In the genomic region with DNA sequence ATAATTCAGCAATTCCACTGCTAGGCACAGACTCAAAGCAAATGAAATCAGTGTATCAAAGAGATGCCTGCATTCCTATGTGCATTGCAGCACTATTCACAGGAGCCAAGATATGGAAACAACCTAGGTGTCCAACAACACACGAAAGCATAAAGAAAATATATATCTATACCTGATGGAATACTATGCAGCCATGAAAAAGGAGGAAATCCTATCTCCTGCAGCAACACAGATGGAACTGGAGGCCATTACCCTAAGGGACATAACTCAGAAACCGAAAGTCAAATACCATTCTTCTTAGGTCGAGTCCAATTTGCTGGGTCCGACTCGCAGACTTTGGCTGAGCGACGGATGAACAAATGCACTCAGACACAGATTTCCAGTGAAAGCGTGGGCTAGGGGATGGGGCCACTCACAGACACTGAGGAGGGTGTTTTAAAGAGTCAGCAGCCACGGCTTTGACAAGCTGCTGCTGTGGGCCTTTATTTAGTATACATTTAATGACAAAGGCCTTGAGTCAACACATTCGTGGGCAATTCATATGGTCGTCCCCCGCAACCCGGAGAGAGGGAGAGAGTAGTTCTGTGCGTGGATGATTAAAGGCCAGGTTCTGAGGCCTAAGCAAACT, we compare ENCODE assay signal across 16 cellular contexts.
DNase-seq lines count a peak whose midpoint lies in the region; ATAC-seq, FAIRE-seq and TF ChIP-seq lines count a peak whose summit lies in the region.
"Had no signal": no experiment of that assay in that cellular context is flagged by ENCODE, and none has a peak within 500 bp of the region (broad histone marks: within the 10 kb centered on the region; RNA-seq: fewer than 3 reads in every experiment).

No MANE protein-coding gene starts in this region.

- H4K8ac ChIP-seq in H1 (ENCODE audit: extremely low read depth, insufficient read depth, low read length), result no peak overlapping the region

- H4K20me1 ChIP-seq in HepG2 (ENCODE audit: insufficient read depth, low read length), result 0 out of 2 replicates have a peak, but pooled peaks cover 4% of the 10 kb centered on the region
- no peaks in the 10 kb centered on the region for H4K20me1 ChIP-seq in H1 (replicated peaks in 1 of 2; ENCODE audit: control insufficient read depth in 1 of 2, insufficient read depth in 2 of 2, low read length in 2 of 2)
- no peaks in the 10 kb centered on the region for H4K20me1 ChIP-seq in neural cell (ENCODE audit: insufficient read depth)

- FAIRE-seq in HepG2 (lab: Jason Lieb, UNC), result no peak
- no peak for FAIRE-seq in H1 (lab: Jason Lieb, UNC)
- FAIRE-seq: GM12891, HTR-8/SVneo had no signal

- H3K27me3 Mint-ChIP-seq in activated naive CD4-positive, alpha-beta T cell treated with anti-CD3 and anti-CD28 coated beads, Interleukin-2, amount 10 ng/mL, durations not matched to agents 7 days and 5 days, result no peaks in the 10 kb centered on the region
- H3K27me3 Mint-ChIP-seq: CD4-positive, CD25-positive, alpha-beta regulatory T cell had no signal

- no peaks in the 10 kb centered on the region for H3K9me2 ChIP-seq in neural cell (ENCODE audit: insufficient read depth, low read length)

- no peak overlapping the region for H2AK5ac ChIP-seq in H1 (ENCODE audit: low read depth, low read length)

- H3F3A ChIP-seq in neural cell (ENCODE audit: insufficient read depth, low read length, poor library complexity, severe bottlenecking), result no peaks in the 10 kb centered on the region

- H3K4me1 Mint-ChIP-seq in activated naive CD4-positive, alpha-beta T cell treated with anti-CD3 and anti-CD28 coated beads, Interleukin-2, amount 10 ng/mL, durations not matched to agents 7 days and 5 days, result no peaks in the 10 kb centered on the region
- H3K4me1 Mint-ChIP-seq: CD4-positive, CD25-positive, alpha-beta regulatory T cell had no signal

- H3K27ac ChIP-seq in HepG2 (ENCODE audit: extremely low read length, insufficient read depth, low read length) (no peak overlapping the region), right lobe of liver (no peak overlapping the region), H1 (ENCODE audit: low read depth, low read length) (no peak overlapping the region), neural cell (ENCODE audit: low read length) (peak overlapping the region; percentile 81), ascending aorta (no peak overlapping the region)
- H3K27ac ChIP-seq: 22Rv1 had no signal

- H3K23ac ChIP-seq in H1 (ENCODE audit: insufficient read length), result no peak overlapping the region

- H2AFZ ChIP-seq in HepG2 (ENCODE audit: low read length) (no peak overlapping the region), H1 (ENCODE audit: low read length) (no peak overlapping the region), neural cell (ENCODE audit: low read depth, low read length) (no peak overlapping the region)

- no peak for TF ChIP-seq EP300 in HepG2 (IDR thresholded peaks at IDR 0.05; ENCODE audit: low read depth in 2 of 2, low read length in 2 of 2)
- TF ChIP-seq EP300 in HepG2 (CRISPR knock-in tag; IDR thresholded peaks at IDR 0.05; ENCODE audit: borderline replicate concordance), result no peak
- TF ChIP-seq EP300 in H1 (IDR thresholded peaks at IDR 0.05; ENCODE audit: borderline replicate concordance in 1 of 2, low read depth in 2 of 2, low read length in 2 of 2), result no peak
- TF ChIP-seq EP300 in neural cell (conservative IDR thresholded peaks at IDR 0.05; ENCODE audit: poor library complexity, severe bottlenecking), result no peak

- TF ChIP-seq CTCF in HepG2 (CRISPR knock-in tag; IDR thresholded peaks at IDR 0.05) (no peak), right lobe of liver (IDR thresholded peaks at IDR 0.05) (no peak), H1 (IDR thresholded peaks at IDR 0.05; ENCODE audit: control extremely low read depth in 1 of 3, insufficient read depth in 1 of 3, low read depth in 1 of 3, low read length in 3 of 3) (no peak), neural cell (IDR thresholded peaks at IDR 0.05; ENCODE audit: poor library complexity, severe bottlenecking) (no peak), ascending aorta (IDR thresholded peaks at IDR 0.05) (no peak)

- no peak overlapping the region for H2BK12ac ChIP-seq in H1 (ENCODE audit: low read depth, low read length)

- H3K9me3 ChIP-seq in HepG2 (ENCODE audit: low read length), result peaks cover 9% of the 10 kb centered on the region
- peaks cover 0 to 5% (median 0%) of the 10 kb centered on the region in 4 donors for H3K9me3 ChIP-seq in right lobe of liver
- H3K9me3 ChIP-seq in H1 (ENCODE audit: insufficient read depth in 2 of 2, low read depth in 1 of 2, low read length in 1 of 2), result peaks cover 11 to 12% of the 10 kb centered on the region in 2 experiments
- peaks cover 5% of the 10 kb centered on the region for H3K9me3 ChIP-seq in neural cell (ENCODE audit: low read length)
- no peaks in the 10 kb centered on the region for H3K9me3 ChIP-seq in ascending aorta

- peaks cover 9% of the 10 kb centered on the region for H3K9me3 Mint-ChIP-seq in activated naive CD4-positive, alpha-beta T cell treated with anti-CD3 and anti-CD28 coated beads, Interleukin-2, amount 10 ng/mL, durations not matched to agents 7 days and 5 days

- TF ChIP-seq RAD21 in HepG2 (CRISPR knock-in tag; IDR thresholded peaks at IDR 0.05), result no peak
- TF ChIP-seq RAD21 in H1 (IDR thresholded peaks at IDR 0.05 in 1 of 2, conservative IDR thresholded peaks at IDR 0.05 in 1 of 2; ENCODE audit: low read depth in 2 of 2, low read length in 2 of 2), result no peak
- TF ChIP-seq RAD21 in neural cell (conservative IDR thresholded peaks at IDR 0.05), result no peak

- DNase-seq in HepG2 (ENCODE audit: low spot score) (no peak), right lobe of liver (no peak), H1 (ENCODE audit: low read depth in 1 of 2, low spot score in 2 of 2) (no peak), ascending aorta (ENCODE audit: low spot score in 2 of 2) (no peak)
- no peak for DNase-seq in activated naive CD4-positive, alpha-beta T cell treated with anti-CD3 and anti-CD28 coated beads, Interleukin-2, amount 10 ng/mL, durations not matched to agents 7 days and 5 days
- DNase-seq: Calu3; CD4-positive, CD25-positive, alpha-beta regulatory T cell; DMS 273 treated with DMSO at 0.1 percent for 48 hours; HCEC 1CT; KBM-7 had no signal

- H2BK120ac ChIP-seq in H1 (replicated peaks; ENCODE audit: low read depth, low read length), result no peak overlapping the region

- H3K4me1 ChIP-seq in HepG2 (ENCODE audit: insufficient read depth, low read length), result peaks cover 48% of the 10 kb centered on the region
- H3K4me1 ChIP-seq in right lobe of liver, result peaks cover 0 to 10% (median 2%) of the 10 kb centered on the region in 4 donors
- H3K4me1 ChIP-seq in H1 (replicated peaks in 1 of 4; ENCODE audit: control insufficient read depth in 3 of 4, insufficient read depth in 4 of 4, low read length in 3 of 4), result peaks cover 2 to 5% (median 3%) of the 10 kb centered on the region in 4 experiments; a peak in 6 of 7 replicates
- H3K4me1 ChIP-seq in ascending aorta, result no peaks in the 10 kb centered on the region

- WGBS in HepG2 (ENCODE audit: low lambda C conversion rate), result 92% methylated on average over 14 of the region's 14 CpGs
- 89% methylated on average over 13 of the region's 14 CpGs for WGBS in right lobe of liver (ENCODE audit: insufficient coverage, low coverage, low lambda C conversion rate, missing lambda C conversion rate)
- 96% methylated on average over 14 of the region's 14 CpGs; no CpG with 5 or more reads in 1 of the 2 experiments for WGBS in H1 (ENCODE audit: extremely low coverage in 1 of 2, insufficient coverage in 1 of 2, insufficient read length in 1 of 2, insufficient replicate concordance in 2 of 2, low coverage in 1 of 2, low lambda C conversion rate in 2 of 2, missing lambda C conversion rate in 1 of 2), 2 experiments

- no peaks in the 10 kb centered on the region for H3K79me1 ChIP-seq in H1 (ENCODE audit: low read depth, low read length)

- H3K4ac ChIP-seq in H1 (replicated peaks; ENCODE audit: insufficient read length, low read depth, low read length), result no peak overlapping the region

- no peak overlapping the region for H3K27ac Mint-ChIP-seq in activated naive CD4-positive, alpha-beta T cell treated with anti-CD3 and anti-CD28 coated beads, Interleukin-2, amount 10 ng/mL, durations not matched to agents 7 days and 5 days
- H3K27ac Mint-ChIP-seq: CD4-positive, CD25-positive, alpha-beta regulatory T cell had no signal

- CTCF ChIA-PET in HepG2 (lab: Yijun Ruan, JAX; ENCODE audit: low intra/inter-chr PET ratio, low total read pairs) (no interaction called here), H1 (lab: Charles Lee; ENCODE audit: partially characterized antibody) (no interaction called here)
- CTCF ChIA-PET in activated naive CD4-positive, alpha-beta T cell treated with anti-CD3 and anti-CD28 coated beads, Interleukin-2, amount 10 ng/mL, durations not matched to agents 7 days and 5 days (lab: Charles Lee), result no interaction called here

- no peak overlapping the region for H3K18ac ChIP-seq in H1 (ENCODE audit: extremely low read depth, low read length)

- no peak overlapping the region for H2BK5ac ChIP-seq in H1 (ENCODE audit: low read depth, low read length)

- no peak overlapping the region for H4K5ac ChIP-seq in H1 (ENCODE audit: insufficient read length, low read depth, low read length)

- no peak overlapping the region for H2BK20ac ChIP-seq in H1 (ENCODE audit: low read length)

- H3K9ac ChIP-seq in HepG2 (ENCODE audit: insufficient read depth, low read depth, low read length), result no peak overlapping the region
- no peak overlapping the region for H3K9ac ChIP-seq in H1 (replicated peaks in 1 of 4; ENCODE audit: extremely low read depth in 1 of 4, low read depth in 3 of 4, low read length in 3 of 4)
- peak overlapping the region; percentile 52 for H3K9ac ChIP-seq in neural cell (ENCODE audit: low read length)

- in situ Hi-C loops in HepG2 (cut with HindIII; ENCODE audit: extremely low pct_ligation_motif_present, low pct_unique_long_range_greater_than_20kb), result no loop called here

- H3K4me2 ChIP-seq in HepG2 (ENCODE audit: low read depth, low read length) (no peak overlapping the region), H1 (ENCODE audit: insufficient read depth in 1 of 2, low read depth in 2 of 2, low read length in 2 of 2) (no peak overlapping the region), neural cell (ENCODE audit: low read length) (no peak overlapping the region)

- no peaks in the 10 kb centered on the region for H3K23me2 ChIP-seq in H1 (ENCODE audit: low read depth, low read length)

- no peaks in the 10 kb centered on the region for H3K79me2 ChIP-seq in HepG2 (ENCODE audit: insufficient read depth, low read length)
- no peaks in the 10 kb centered on the region for H3K79me2 ChIP-seq in H1 (ENCODE audit: control insufficient read depth in 1 of 2, insufficient read depth in 2 of 2, low read length in 2 of 2)
- no peaks in the 10 kb centered on the region for H3K79me2 ChIP-seq in neural cell (replicated peaks; ENCODE audit: insufficient read depth, low read length)

- POLR2A ChIA-PET in HepG2 (lab: Yijun Ruan, JAX), result no interaction called here
- POLR2A ChIA-PET in H1 (lab: Charles Lee; ENCODE audit: partially characterized antibody), result no interaction called here

- no peak overlapping the region for H2BK15ac ChIP-seq in H1 (ENCODE audit: low read length)

- no peak for TF ChIP-seq POLR2A in HepG2 (IDR thresholded peaks at IDR 0.05; ENCODE audit: insufficient read depth in 1 of 2, low read depth in 2 of 2, low read length in 2 of 2)
- no peak for TF ChIP-seq POLR2A in right lobe of liver (IDR thresholded peaks at IDR 0.05)
- no peak for TF ChIP-seq POLR2A in H1 (IDR thresholded peaks at IDR 0.05; ENCODE audit: control extremely low read depth in 1 of 2, low read depth in 2 of 2, low read length in 2 of 2)

- no peak overlapping the region for H3K14ac ChIP-seq in H1 (ENCODE audit: insufficient read length)

- H3K4me3 Mint-ChIP-seq in activated naive CD4-positive, alpha-beta T cell treated with anti-CD3 and anti-CD28 coated beads, Interleukin-2, amount 10 ng/mL, durations not matched to agents 7 days and 5 days, result no peak overlapping the region

- H3K4me3 ChIP-seq in HepG2 (replicated peaks in 1 of 3; ENCODE audit: insufficient read depth in 1 of 3, low read depth in 2 of 3, low read length in 3 of 3) (no peak overlapping the region), right lobe of liver (no peak overlapping the region), H1 (ENCODE audit: extremely low read depth in 1 of 4, insufficient read depth in 2 of 4, low read depth in 3 of 4, low read length in 4 of 4) (no peak overlapping the region), neural cell (ENCODE audit: low read length) (no peak overlapping the region), ascending aorta (no peak overlapping the region)

- H4K91ac ChIP-seq in H1 (replicated peaks; ENCODE audit: insufficient read length, low read length), result no peak overlapping the region

- H3K27me3 ChIP-seq in HepG2 (ENCODE audit: control insufficient read depth in 1 of 2, insufficient read depth in 2 of 2, low read length in 2 of 2), result no peaks in the 10 kb centered on the region
- no peaks in the 10 kb centered on the region for H3K27me3 ChIP-seq in right lobe of liver
- no peaks in the 10 kb centered on the region for H3K27me3 ChIP-seq in H1 (replicated peaks in 1 of 4; ENCODE audit: control insufficient read depth in 3 of 4, extremely low read depth in 1 of 4, insufficient read depth in 3 of 4, low read length in 3 of 4)
- no peaks in the 10 kb centered on the region for H3K27me3 ChIP-seq in neural cell (ENCODE audit: insufficient read depth, low read depth, low read length)
- no peaks in the 10 kb centered on the region for H3K27me3 ChIP-seq in ascending aorta

- no TSS peak for BruUV-seq in HepG2 (replicated peaks; lab: Mats Ljungman, UMichigan)

- intact Hi-C loops in HepG2 (cut with micrococcal nuclease; ENCODE audit: unreplicated experiment) (no loop called here), right lobe of liver (cut with DNase I) (no loop called here), ascending aorta (cut with DNase I) (no loop called here)

- H3K36me3 ChIP-seq in HepG2 (replicated peaks in 1 of 2; ENCODE audit: control insufficient read depth in 1 of 2, insufficient read depth in 2 of 2, low read length in 2 of 2), result peaks cover 2 to 10% of the 10 kb centered on the region in 2 experiments; a peak in 2 of 5 replicates
- H3K36me3 ChIP-seq in right lobe of liver, result peaks cover 0 to 10% (median 2%) of the 10 kb centered on the region in 4 donors
- H3K36me3 ChIP-seq in H1 (ENCODE audit: control insufficient read depth in 2 of 4, insufficient read depth in 4 of 4, low read length in 3 of 4), result peaks cover 0 to 26% (median 8%) of the 10 kb centered on the region in 4 experiments; a peak in 6 of 8 replicates
- no peaks in the 10 kb centered on the region for H3K36me3 ChIP-seq in neural cell (ENCODE audit: insufficient read depth, low read length)
- H3K36me3 ChIP-seq in ascending aorta, result peaks cover 8 to 16% of the 10 kb centered on the region in 2 donors

- H3K56ac ChIP-seq in H1 (replicated peaks; ENCODE audit: insufficient read length, low read depth, low read length), result no peak overlapping the region

- ATAC-seq in HepG2 (no peak), right lobe of liver (no peak), GM21825 (IDR thresholded peaks at IDR 0.05; ENCODE audit: unreplicated experiment) (no peak), GM21526 (IDR thresholded peaks at IDR 0.05; ENCODE audit: low FRiP score, unreplicated experiment) (no peak)

- peaks cover 24% of the 10 kb centered on the region for H3K36me3 Mint-ChIP-seq in activated naive CD4-positive, alpha-beta T cell treated with anti-CD3 and anti-CD28 coated beads, Interleukin-2, amount 10 ng/mL, durations not matched to agents 7 days and 5 days

Comparison
In these comparisons a context has a peak if more than half of its experiments do, and no peak if none do; other contexts are left out.
1. Of the 41 proteins assayed by ChIP-seq in both HepG2 and H1: peak only in HepG2: none; only in H1: KDM1A; in both: none; in neither: 40.